2 cellular contexts compared by ENCODE assay signal in genomic region chr13:91397595-91397994, GRCh38.
TF ChIP-seq lines count a peak whose summit lies in the region.

No MANE protein-coding gene starts in this region.

TF ChIP-seq in HCT116, 20 proteins besides CTCF, POLR2A, EP300 and RAD21:
- TF ChIP-seq EZH2phosphoT487 (IDR thresholded peaks at IDR 0.05; ENCODE audit: borderline replicate concordance) (no peak), ZNF274 (IDR thresholded peaks at IDR 0.05; ENCODE audit: low read depth, low read length) (no peak), POLR2AphosphoS5 (IDR thresholded peaks at IDR 0.05; ENCODE audit: low read depth, low read length) (no peak), YY1 (IDR thresholded peaks at IDR 0.05; ENCODE audit: extremely low read depth, insufficient replicate concordance, low read depth, low read length) (no peak), SIN3A (IDR thresholded peaks at IDR 0.05; ENCODE audit: low read depth) (no peak), REST (IDR thresholded peaks at IDR 0.05; ENCODE audit: low read depth) (no peak), SP1 (IDR thresholded peaks at IDR 0.05; ENCODE audit: low read depth) (no peak), FOSL1 (IDR thresholded peaks at IDR 0.05; ENCODE audit: low read depth) (no peak), SRF (IDR thresholded peaks at IDR 0.05; ENCODE audit: low read depth) (no peak), JUND (IDR thresholded peaks at IDR 0.05) (no peak), ZBTB33 (IDR thresholded peaks at IDR 0.05; ENCODE audit: extremely low read depth, insufficient replicate concordance, low read length) (no peak), TCF7L2 (IDR thresholded peaks at IDR 0.05; ENCODE audit: borderline replicate concordance, extremely low read depth, insufficient read depth, insufficient read length) (no peak), ELF1 (IDR thresholded peaks at IDR 0.05; ENCODE audit: borderline replicate concordance, low read depth) (no peak), MAX (IDR thresholded peaks at IDR 0.05) (no peak), CBX3 (IDR thresholded peaks at IDR 0.05; ENCODE audit: low read depth) (no peak), EZH2 (IDR thresholded peaks at IDR 0.05) (no peak), ATF3 (IDR thresholded peaks at IDR 0.05) (no peak)

TF ChIP-seq in GM23338, 12 proteins besides CTCF, POLR2A, EP300 and RAD21:
- TF ChIP-seq POLR2AphosphoS5 (IDR thresholded peaks at IDR 0.05; ENCODE audit: low read depth): no peak
- no peak for TF ChIP-seq ZNF114 (CRISPR knock-in tag; IDR thresholded peaks at IDR 0.05)
- no peak for TF ChIP-seq ZNF331 (CRISPR knock-in tag; IDR thresholded peaks at IDR 0.05; ENCODE audit: low read depth)
- no peak for TF ChIP-seq ZNF462 (CRISPR knock-in tag; IDR thresholded peaks at IDR 0.05)
- no peak for TF ChIP-seq EZH2phosphoT487 (IDR thresholded peaks at IDR 0.05; ENCODE audit: unreplicated experiment)
- no peak for TF ChIP-seq NANOG (IDR thresholded peaks at IDR 0.05; ENCODE audit: borderline replicate concordance)
- TF ChIP-seq ETS1 (IDR thresholded peaks at IDR 0.05): no peak
- TF ChIP-seq REST (IDR thresholded peaks at IDR 0.05; ENCODE audit: unreplicated experiment): no peak
- TF ChIP-seq EZH2 (IDR thresholded peaks at IDR 0.05; ENCODE audit: low read depth, unreplicated experiment): no peak
